ENCODE assay signal across 9 cellular contexts in the genomic region with DNA sequence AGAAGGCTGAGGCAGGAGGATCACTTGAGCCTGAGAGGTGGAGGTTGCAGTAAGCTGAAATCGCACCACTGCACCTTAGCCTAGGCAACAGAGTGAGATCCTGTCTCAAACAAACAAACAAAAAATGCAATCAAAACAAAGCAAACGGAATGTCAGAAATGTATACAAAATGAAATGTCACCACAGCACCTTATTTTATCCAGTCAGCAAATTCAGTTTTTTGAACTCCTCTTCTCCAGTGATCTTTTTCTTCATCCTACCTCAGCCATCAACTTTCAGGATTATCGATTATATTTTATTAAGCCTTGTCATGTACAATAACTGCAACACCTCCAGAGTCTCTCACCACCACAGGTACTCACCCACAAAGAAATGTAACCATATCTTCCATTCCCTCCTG. TPM values are rescaled to one million over a fixed set of nuclear protein-coding genes. Genes with fewer than 3 reads are reported as not detected.
"Had no signal": no experiment of that assay in that cellular context is flagged by ENCODE, and none has a peak within 500 bp of the region (broad histone marks: within the 10 kb centered on the region; RNA-seq: fewer than 3 reads in every experiment).

No MANE protein-coding gene starts in this region.

- DNase-seq: H9, HCEC 1CT, KG1 had no signal

- H3K4me2 ChIP-seq: GM23338 had no signal

- FAIRE-seq: H1, H54 had no signal

- H3K27ac Mint-ChIP-seq: GM23338, H9, IgD-negative memory B cell had no signal

- ATAC-seq: GM23338 had no signal

- H2AFZ ChIP-seq: GM23338 had no signal

- H3K4me3 ChIP-seq: GM23338 had no signal

- H3K4me1 Mint-ChIP-seq: IgD-negative memory B cell had no signal

- H3K36me3 Mint-ChIP-seq: IgD-negative memory B cell had no signal

- H3K9me3 Mint-ChIP-seq: GM23338, H9, IgD-negative memory B cell had no signal

- H3K4me3 Mint-ChIP-seq: GM23338, H9, IgD-negative memory B cell had no signal

- H3K27ac ChIP-seq: HL-60 had no signal

RNA-seq across cellular contexts. Expression of a gene that starts 31.1 kb away (rescaled TPM):
- total RNA-seq: GM23338, H1, H9, HT1080 had no signal
- polyA plus RNA-seq: GM23338, H1, IgD-negative memory B cell had no signal
